Comparison of ENCODE assay signal across 13 cellular contexts in genomic region chr1:17618558-17619247, GRCh38.
A peak's percentile ranks its signal among the peaks of the same experiment; 100 is the strongest.
DNase-seq lines count a peak whose midpoint lies in the region; TF ChIP-seq lines count a peak whose summit lies in the region.
"Had no signal": no experiment of that assay in that cellular context is flagged by ENCODE, and none has a peak within 500 bp of the region (broad histone marks: within the 10 kb centered on the region; RNA-seq: fewer than 3 reads in every experiment).

No MANE protein-coding gene starts in this region.

- TF ChIP-seq CTCF in sigmoid colon (IDR thresholded peaks at IDR 0.05), result no peak

- H3K4me1 ChIP-seq in sigmoid colon, result peaks cover 0 to 47% (median 38%) of the 10 kb centered on the region in 4 donors
- H3K4me1 ChIP-seq: HAP-1, pancreas had no signal

- TF ChIP-seq POLR2A in sigmoid colon (IDR thresholded peaks at IDR 0.05), result no peak

- TF ChIP-seq EP300 in sigmoid colon (IDR thresholded peaks at IDR 0.05), result no peak

- H3K4me3 ChIP-seq in sigmoid colon, result peak overlapping the region; percentile 16 to 50 (median 34)
- H3K4me3 ChIP-seq: HAP-1, thyroid gland had no signal

- H3K36me3 ChIP-seq in sigmoid colon, result peaks cover 11 to 35% (median 22%) of the 10 kb centered on the region in 4 donors
- H3K36me3 ChIP-seq: HAP-1 had no signal

- DNase-seq in AG20443 (ENCODE audit: low spot score), result peak; percentile 39
- peak; percentile 16 for DNase-seq in astrocyte of the hippocampus (ENCODE audit: low read depth, low spot score)
- peak; percentile 66 for DNase-seq in hepatic stellate cell (ENCODE audit: low spot score)
- DNase-seq in sigmoid colon, result no peak
- no peak for DNase-seq in SW480 (ENCODE audit: low spot score)
- DNase-seq in NCI-H1105 treated with DMSO at 0.1 percent for 48 hours (lab: John Stamatoyannopoulos, UW), result no peak
- no peak for DNase-seq in T1000 (lab: John Stamatoyannopoulos, UW)
- no peak for DNase-seq in RPMI8226
- DNase-seq: activated CD4-positive, CD25-positive, alpha-beta regulatory T cell treated with anti-CD3 and anti-CD28 coated beads, Interleukin-2, amount 50 U/mL, for 72 hours; cerebellar nuclear complex; thyroid gland had no signal

- peak overlapping the region; percentile 81 to 92 (median 88) for H3K27ac ChIP-seq in sigmoid colon

- H3K9me3 ChIP-seq in sigmoid colon, result no peaks in the 10 kb centered on the region
- H3K9me3 ChIP-seq: HAP-1, pancreas, thyroid gland had no signal

- WGBS in sigmoid colon, 2 donors, result 75 to 87% methylated on average over 19 of the region's 19 CpGs

- intact Hi-C loops in sigmoid colon (cut with DNase I), result no loop called here

- no peaks in the 10 kb centered on the region for H3K27me3 ChIP-seq in sigmoid colon
- H3K27me3 ChIP-seq: pancreas, thyroid gland had no signal

Comparison
In these comparisons a context has a peak if more than half of its experiments do, and no peak if none do; other contexts are left out.
1. DNase-seq: peak in AG20443 (single experiment), astrocyte of the hippocampus (single experiment) and hepatic stellate cell (single experiment); none in sigmoid colon (single experiment), SW480 (single experiment), NCI-H1105 treated with DMSO at 0.1 percent for 48 hours (single experiment), T1000 (single experiment) and RPMI8226 (single experiment).